20 cellular contexts compared by ENCODE assay signal in the genomic region with DNA sequence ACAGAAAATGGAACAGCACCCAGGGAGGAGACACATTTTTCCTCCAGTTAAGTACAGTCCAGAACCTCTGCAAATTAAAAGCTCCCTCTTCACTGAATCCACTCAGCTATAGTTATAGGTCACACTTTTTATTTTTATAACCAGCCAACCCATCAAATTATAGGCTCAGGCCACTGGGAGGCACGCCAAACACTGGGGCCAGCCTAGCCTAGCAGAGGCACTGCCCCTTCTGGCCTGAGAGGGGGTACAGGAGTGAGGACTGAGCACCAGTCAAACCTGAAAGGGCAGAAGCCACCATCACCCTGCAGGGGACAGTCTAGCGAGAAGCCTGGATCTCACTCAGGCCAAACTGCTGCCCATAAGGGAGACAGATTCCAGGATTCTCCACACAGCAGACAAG. TPM values are rescaled to one million over a fixed set of nuclear protein-coding genes. Genes with fewer than 3 reads are reported as not detected.
DNase-seq lines count a peak whose midpoint lies in the region; ATAC-seq, FAIRE-seq and TF ChIP-seq lines count a peak whose summit lies in the region.
"Had no signal": no experiment of that assay in that cellular context is flagged by ENCODE, and none has a peak within 500 bp of the region (broad histone marks: within the 10 kb centered on the region; RNA-seq: fewer than 3 reads in every experiment).

No MANE protein-coding gene starts in this region.

- H3K36me3 Mint-ChIP-seq in naive thymus-derived CD4-positive, alpha-beta T cell, result peaks cover 0 to 7% (median 0%) of the 10 kb centered on the region in 5 donors
- H3K36me3 Mint-ChIP-seq: mesothelial cell of epicardium had no signal

- H2BK120ac ChIP-seq in mesenchymal stem cell (ENCODE audit: low read depth, low read length), result no peak overlapping the region

- H3K27me3 ChIP-seq in SK-N-SH (ENCODE audit: insufficient read depth) (no peaks in the 10 kb centered on the region), KMS-11 (ENCODE audit: insufficient read depth, low read depth) (no peaks in the 10 kb centered on the region), GM12878 (replicated peaks in 1 of 2; ENCODE audit: control insufficient read depth in 2 of 2, insufficient read depth in 2 of 2, low read length in 1 of 2) (no peaks in the 10 kb centered on the region), Karpas-422 (ENCODE audit: low read length) (no peaks in the 10 kb centered on the region), mesenchymal stem cell (ENCODE audit: control insufficient read depth in 1 of 2, insufficient read depth in 1 of 2, low read length in 2 of 2) (no peaks in the 10 kb centered on the region)
- H3K27me3 ChIP-seq in naive thymus-derived CD4-positive, alpha-beta T cell (ENCODE audit: control insufficient read depth in 2 of 2, insufficient read depth in 2 of 2, low read length in 2 of 2), result no peaks in the 10 kb centered on the region
- H3K27me3 ChIP-seq: breast epithelium had no signal

- H3K27me3 Mint-ChIP-seq in naive thymus-derived CD4-positive, alpha-beta T cell, result no peaks in the 10 kb centered on the region
- H3K27me3 Mint-ChIP-seq: activated CD4-positive, alpha-beta memory T cell treated with anti-CD3 and anti-CD28 coated beads, Interleukin-2, amount 10 ng/mL, durations not matched to agents 7 days and 5 days; B cell had no signal

- no peak overlapping the region for H3K18ac ChIP-seq in mesenchymal stem cell (ENCODE audit: low read depth in 1 of 2, low read length in 2 of 2)

- in situ Hi-C loops in GM12878 (cut with MboI), result no loop called here

- peaks cover 2 to 12% of the 10 kb centered on the region in 2 experiments; a peak in 2 of 4 replicates for H3K4me1 ChIP-seq in SK-N-SH (ENCODE audit: control insufficient read depth in 1 of 2, insufficient read depth in 2 of 2, low read depth in 1 of 2, low read length in 1 of 2)
- peaks cover 100% of the 10 kb centered on the region for H3K4me1 ChIP-seq in KMS-11 (ENCODE audit: low read depth, poor library complexity, severe bottlenecking)
- H3K4me1 ChIP-seq in GM12878 (ENCODE audit: control insufficient read depth, insufficient read depth, low read length), result peaks cover 55% of the 10 kb centered on the region
- H3K4me1 ChIP-seq in naive thymus-derived CD4-positive, alpha-beta T cell (ENCODE audit: control insufficient read depth in 2 of 2, insufficient read depth in 2 of 2, low read length in 2 of 2), result peaks cover 0 to 3% of the 10 kb centered on the region in 2 donors
- no peaks in the 10 kb centered on the region for H3K4me1 ChIP-seq in Karpas-422 (ENCODE audit: low read length)
- H3K4me1 ChIP-seq in mesenchymal stem cell (ENCODE audit: control insufficient read depth, insufficient read depth, low read depth, low read length), result peaks cover 14% of the 10 kb centered on the region
- H3K4me1 ChIP-seq: breast epithelium, HAP-1 had no signal

- CTCF ChIA-PET in SK-N-SH (lab: Yijun Ruan, JAX), result interaction anchor here (1.7 to 1.8 kb wide), 2 partner anchors 15 to 20 kb away, joined by 6 read pairs; no protein-coding TSS in a partner anchor
- CTCF ChIA-PET in GM12878 (lab: Yijun Ruan, JAX), result interaction anchor here (1.6 to 7.7 kb wide), 4 partner anchors 15 to 40 kb away, joined by 3 to 66 read pairs (median 42); no protein-coding TSS in a partner anchor
- CTCF ChIA-PET in naive thymus-derived CD4-positive, alpha-beta T cell (lab: Charles Lee), result interaction anchor here (1.3 kb wide), 1 partner anchor 8 kb away, joined by 3 read pairs; no protein-coding TSS in a partner anchor

- WGBS in SK-N-SH (ENCODE audit: low lambda C conversion rate), result 100% methylated on average over 1 of the region's 2 CpGs
- 93% methylated on average over 2 of the region's 2 CpGs for WGBS in GM12878 (ENCODE audit: insufficient coverage, insufficient replicate concordance, low lambda C conversion rate, missing lambda C conversion rate)
- 88% methylated on average over 2 of the region's 2 CpGs for whole genome bisulfite sequencing in mesenchymal stem cell

- TF ChIP-seq RAD21 in SK-N-SH (IDR thresholded peaks at IDR 0.05; ENCODE audit: low read length) (no peak), GM12878 (IDR thresholded peaks at IDR 0.05; ENCODE audit: insufficient read depth, low read depth, low read length) (no peak)

- no peak overlapping the region for H3K4me2 ChIP-seq in SK-N-SH
- peak overlapping the region; percentile 79; the same call in 1 of the 2 replicates for H3K4me2 ChIP-seq in KMS-11
- H3K4me2 ChIP-seq in GM12878 (ENCODE audit: control insufficient read depth, insufficient read depth), result no peak overlapping the region; the same call in 1 of the 2 replicates
- H3K4me2 ChIP-seq in Karpas-422 (ENCODE audit: low read depth, low read length, poor library complexity, severe bottlenecking), result no peak overlapping the region
- no peak overlapping the region for H3K4me2 ChIP-seq in mesenchymal stem cell (ENCODE audit: low read length, poor library complexity, severe bottlenecking)

- H3K9me3 ChIP-seq in SK-N-SH (no peaks in the 10 kb centered on the region), GM12878 (replicated peaks; ENCODE audit: control insufficient read depth, insufficient read depth, low read length) (no peaks in the 10 kb centered on the region), Karpas-422 (ENCODE audit: low read length) (no peaks in the 10 kb centered on the region), mesenchymal stem cell (ENCODE audit: control insufficient read depth, low read length) (no peaks in the 10 kb centered on the region)
- H3K9me3 ChIP-seq in naive thymus-derived CD4-positive, alpha-beta T cell (ENCODE audit: control insufficient read depth in 2 of 3, low read length in 3 of 3), result no peaks in the 10 kb centered on the region
- H3K9me3 ChIP-seq: breast epithelium, HAP-1 had no signal

- no peak for FAIRE-seq in GM12878 (lab: Jason Lieb, UNC)

- no peaks in the 10 kb centered on the region for H3K9me2 ChIP-seq in SK-N-SH
- H3K9me2 ChIP-seq in Karpas-422 (replicated peaks; ENCODE audit: insufficient read depth, low read length), result no peaks in the 10 kb centered on the region

- H4K8ac ChIP-seq in mesenchymal stem cell (ENCODE audit: low read length), result no peak overlapping the region

- no peak overlapping the region for H2BK15ac ChIP-seq in mesenchymal stem cell (ENCODE audit: low read depth, poor library complexity, severe bottlenecking)

- H3K14ac ChIP-seq in mesenchymal stem cell (ENCODE audit: low read length in 2 of 2), result no peak overlapping the region

- no peak for DNase-seq in SK-N-SH
- no peak for DNase-seq in GM12878 (ENCODE audit: low read depth, low spot score)
- DNase-seq in naive thymus-derived CD4-positive, alpha-beta T cell, result no peak
- DNase-seq in Karpas-422, result no peak
- no peak for DNase-seq in mesenchymal stem cell
- DNase-seq: activated CD4-positive, alpha-beta memory T cell treated with anti-CD3 and anti-CD28 coated beads, Interleukin-2, amount 10 ng/mL, durations not matched to agents 7 days and 5 days; activated gamma-delta T cell; activated T-cell treated with anti-CD3 and anti-CD28 coated beads for 4 hours; COR-L47; NCI-H524 treated with DMSO at 0.1 percent for 48 hours; T1000 had no signal

- H2AFZ ChIP-seq in SK-N-SH (ENCODE audit: low read depth), result no peak overlapping the region
- no peak overlapping the region for H2AFZ ChIP-seq in KMS-11 (ENCODE audit: low read depth)
- H2AFZ ChIP-seq in GM12878 (ENCODE audit: control insufficient read depth, low read depth, low read length), result no peak overlapping the region
- H2AFZ ChIP-seq in Karpas-422 (ENCODE audit: low read length), result no peak overlapping the region
- H2AFZ ChIP-seq in mesenchymal stem cell (ENCODE audit: low read depth, low read length), result no peak overlapping the region

- no peak overlapping the region for H2BK5ac ChIP-seq in mesenchymal stem cell (ENCODE audit: low read depth, low read length, poor library complexity, severe bottlenecking)

- POLR2A ChIA-PET in SK-N-SH (lab: Yijun Ruan, JAX), result no interaction called here
- POLR2A ChIA-PET in GM12878 (lab: Charles Lee), result interaction anchor here (1.7 to 7.9 kb wide), 4 partner anchors 11 to 23 kb away, joined by 4 to 86 read pairs (median 34); no protein-coding TSS in a partner anchor
- POLR2A ChIA-PET in naive thymus-derived CD4-positive, alpha-beta T cell (lab: Charles Lee), result interaction anchor here (3.6 kb wide), 1 partner anchor 17 kb away, joined by 40 read pairs; a partner anchor contains a TSS

- H3K9ac ChIP-seq in SK-N-SH, result no peak overlapping the region
- no peak overlapping the region for H3K9ac ChIP-seq in KMS-11
- no peak overlapping the region for H3K9ac ChIP-seq in GM12878 (ENCODE audit: control insufficient read depth, insufficient read depth, low read length)
- H3K9ac ChIP-seq in Karpas-422 (ENCODE audit: low read length), result no peak overlapping the region
- H3K9ac ChIP-seq in mesenchymal stem cell (ENCODE audit: low read length), result no peak overlapping the region

- H3K79me2 ChIP-seq in SK-N-SH (ENCODE audit: insufficient read depth) (peaks cover 98% of the 10 kb centered on the region), KMS-11 (ENCODE audit: insufficient read depth, low read depth) (peaks cover 9% of the 10 kb centered on the region; the same call in 1 of the 2 replicates), GM12878 (ENCODE audit: control insufficient read depth, insufficient read depth, low read length) (peaks cover 83% of the 10 kb centered on the region), Karpas-422 (ENCODE audit: low read length) (no peaks in the 10 kb centered on the region)

- H3K4me1 Mint-ChIP-seq in naive thymus-derived CD4-positive, alpha-beta T cell, result peaks cover 42 to 80% (median 66%) of the 10 kb centered on the region in 7 donors

- TF ChIP-seq EP300 in SK-N-SH (IDR thresholded peaks at IDR 0.05; ENCODE audit: borderline replicate concordance in 1 of 2, low read depth in 1 of 2, low read length in 1 of 2) (no peak), GM12878 (IDR thresholded peaks at IDR 0.05; ENCODE audit: borderline replicate concordance in 1 of 2, control insufficient read depth in 1 of 2, low read depth in 2 of 2, low read length in 2 of 2) (no peak)

- no peak overlapping the region for H3K4ac ChIP-seq in mesenchymal stem cell (ENCODE audit: low read depth in 1 of 2, low read length in 2 of 2)

- no peak for TF ChIP-seq POLR2A in GM12878 (IDR thresholded peaks at IDR 0.05; ENCODE audit: low read depth, low read length)

- no TSS peak for BruUV-seq in GM12878 (replicated peaks; lab: Mats Ljungman, UMichigan)

- no peaks in the 10 kb centered on the region for H3F3A ChIP-seq in SK-N-SH (replicated peaks; ENCODE audit: insufficient read depth)

- no peak overlapping the region for H4K91ac ChIP-seq in mesenchymal stem cell (ENCODE audit: low read length)

- H3K23ac ChIP-seq in mesenchymal stem cell (ENCODE audit: low read length in 2 of 2), result no peak overlapping the region

- peaks cover 23% of the 10 kb centered on the region for H3K79me1 ChIP-seq in mesenchymal stem cell (replicated peaks; ENCODE audit: low read length, poor library complexity, severe bottlenecking)

- intact Hi-C loops in GM12878 (cut with micrococcal nuclease; ENCODE audit: unreplicated experiment), result no loop called here
- intact Hi-C loops in naive thymus-derived CD4-positive, alpha-beta T cell (cut with micrococcal nuclease), result loop anchor here in 1 of 2 donors (1.0 kb wide), 1 partner anchor 15 kb away; no protein-coding TSS in a partner anchor

- peak; percentile 25; the same call in 1 of the 3 replicates for ATAC-seq in SK-N-SH treated with all-trans-retinoic acid at 6 μM for 48 hours
- ATAC-seq in GM12878, result peak; percentile 20; the same call in 1 of the 3 replicates
- ATAC-seq in naive thymus-derived CD4-positive, alpha-beta T cell, result no peak
- no peak for ATAC-seq in GM21423 (IDR thresholded peaks at IDR 0.05; ENCODE audit: unreplicated experiment)
- ATAC-seq: activated CD4-positive, CD25-positive, alpha-beta regulatory T cell treated with anti-CD3 and anti-CD28 coated beads, Interleukin-2, amount 50 U/mL, for 24 hours; left lobe of liver had no signal

- H3K4me3 Mint-ChIP-seq in naive thymus-derived CD4-positive, alpha-beta T cell, result no peak overlapping the region
- H3K4me3 Mint-ChIP-seq: activated CD4-positive, alpha-beta memory T cell treated with anti-CD3 and anti-CD28 coated beads, Interleukin-2, amount 10 ng/mL, durations not matched to agents 7 days and 5 days; B cell; mesothelial cell of epicardium had no signal

- no peak for TF ChIP-seq CTCF in SK-N-SH (IDR thresholded peaks at IDR 0.05)
- no peak for TF ChIP-seq CTCF in KMS-11 (conservative IDR thresholded peaks at IDR 0.05; ENCODE audit: low read depth, low read length)
- TF ChIP-seq CTCF in GM12878 (IDR thresholded peaks at IDR 0.05 in 2 of 3, conservative IDR thresholded peaks at IDR 0.05 in 1 of 3; ENCODE audit: control insufficient read depth in 2 of 3, extremely low read depth in 1 of 3, insufficient read depth in 1 of 3, low read depth in 3 of 3, low read length in 3 of 3), result no peak

- RAD21 ChIA-PET in GM12878 (lab: Charles Lee; ENCODE audit: unreplicated experiment), result interaction anchor here (2.4 to 4.9 kb wide), 3 partner anchors 10 to 17 kb away, joined by 15 to 73 read pairs (median 36); a partner anchor contains a TSS

- H2AK5ac ChIP-seq in mesenchymal stem cell (ENCODE audit: low read length, severe bottlenecking), result no peak overlapping the region

- peak overlapping the region in 1 of 2 experiments; percentile 42 for H2BK12ac ChIP-seq in mesenchymal stem cell (ENCODE audit: low read length in 2 of 2)

- SMC1A ChIA-PET in GM12878 (lab: Charles Lee; ENCODE audit: uncharacterized antibody, unreplicated experiment), result interaction anchor here (1.0 to 8.5 kb wide), 7 partner anchors 10 to 51 kb away, joined by 3 to 131 read pairs (median 28); no protein-coding TSS in a partner anchor

- no peaks in the 10 kb centered on the region for H3K36me3 ChIP-seq in SK-N-SH (replicated peaks in 1 of 2; ENCODE audit: control insufficient read depth in 1 of 2, insufficient read depth in 2 of 2, low read length in 1 of 2)
- no peaks in the 10 kb centered on the region for H3K36me3 ChIP-seq in KMS-11 (ENCODE audit: insufficient read depth)
- no peaks in the 10 kb centered on the region; a peak in 1 of 4 replicates for H3K36me3 ChIP-seq in GM12878 (ENCODE audit: control insufficient read depth in 2 of 2, insufficient read depth in 2 of 2, low read length in 1 of 2)
- no peaks in the 10 kb centered on the region for H3K36me3 ChIP-seq in naive thymus-derived CD4-positive, alpha-beta T cell (ENCODE audit: control insufficient read depth in 2 of 3, insufficient read depth in 3 of 3, low read length in 3 of 3)
- H3K36me3 ChIP-seq in Karpas-422 (ENCODE audit: insufficient read depth, low read length), result no peaks in the 10 kb centered on the region
- no peaks in the 10 kb centered on the region for H3K36me3 ChIP-seq in mesenchymal stem cell (ENCODE audit: control insufficient read depth in 1 of 2, insufficient read depth in 2 of 2, low read depth in 1 of 2, low read length in 2 of 2)
- H3K36me3 ChIP-seq: breast epithelium, HAP-1 had no signal

- H3K9me3 Mint-ChIP-seq in naive thymus-derived CD4-positive, alpha-beta T cell, result no peaks in the 10 kb centered on the region
- H3K9me3 Mint-ChIP-seq: activated CD4-positive, alpha-beta memory T cell treated with anti-CD3 and anti-CD28 coated beads, Interleukin-2, amount 10 ng/mL, durations not matched to agents 7 days and 5 days; mesothelial cell of epicardium had no signal

- H3K4me3 ChIP-seq in SK-N-SH (ENCODE audit: low read depth in 2 of 2, low read length in 1 of 2) (no peak overlapping the region), KMS-11 (IDR thresholded peaks at IDR 0.05; ENCODE audit: insufficient read depth, low read depth, low read length) (no peak overlapping the region), GM12878 (no peak overlapping the region), Karpas-422 (ENCODE audit: low read length) (no peak overlapping the region), mesenchymal stem cell (ENCODE audit: insufficient read depth in 1 of 2, low read depth in 1 of 2, low read length in 2 of 2) (no peak overlapping the region)
- H3K4me3 ChIP-seq in naive thymus-derived CD4-positive, alpha-beta T cell (ENCODE audit: low read length), result no peak overlapping the region
- H3K4me3 ChIP-seq: breast epithelium, HAP-1 had no signal

- H3K27ac Mint-ChIP-seq in naive thymus-derived CD4-positive, alpha-beta T cell, result peak overlapping the region in 5 of 9 donors; percentile 14 to 62 (median 28)
- H3K27ac Mint-ChIP-seq: activated CD4-positive, alpha-beta memory T cell treated with anti-CD3 and anti-CD28 coated beads, Interleukin-2, amount 10 ng/mL, durations not matched to agents 7 days and 5 days; B cell; mesothelial cell of epicardium had no signal

- H3K27ac ChIP-seq in SK-N-SH (ENCODE audit: low read depth in 2 of 2, low read length in 1 of 2) (no peak overlapping the region), KMS-11 (peak overlapping the region; percentile 71; the same call in 1 of the 2 replicates), GM12878 (ENCODE audit: control insufficient read depth, insufficient read depth) (no peak overlapping the region), Karpas-422 (ENCODE audit: low read length) (no peak overlapping the region), mesenchymal stem cell (ENCODE audit: low read length, poor library complexity, severe bottlenecking) (no peak overlapping the region)
- no peak overlapping the region for H3K27ac ChIP-seq in naive thymus-derived CD4-positive, alpha-beta T cell (ENCODE audit: low read depth, low read length)
- H3K27ac ChIP-seq: breast epithelium had no signal

- H4K20me1 ChIP-seq in SK-N-SH (ENCODE audit: insufficient read depth) (peaks cover 71% of the 10 kb centered on the region), KMS-11 (ENCODE audit: insufficient read depth) (no peaks in the 10 kb centered on the region), GM12878 (ENCODE audit: control insufficient read depth, insufficient read depth) (no peaks in the 10 kb centered on the region), Karpas-422 (ENCODE audit: insufficient read depth, low read depth, low read length) (no peaks in the 10 kb centered on the region; the same call in 1 of the 2 replicates)

RNA-seq across cellular contexts. Expression of a gene that starts 19.3 kb away (rescaled TPM):
- polyA plus RNA-seq in SK-N-SH (2012; rRNA removed), result 10.2 and 13.1 TPM in 2 replicates
- 6.6 and 8.8 TPM in 2 replicates for polyA plus RNA-seq in SK-N-SH (2012; cell fraction: cytosol; rRNA removed)
- polyA plus RNA-seq in SK-N-SH (2012; cell fraction: nucleus; rRNA removed), result 19.5 and 24.9 TPM in 2 replicates
- 182 and 205 TPM in 2 replicates for total RNA-seq in GM12878 (2013; cell fraction: nucleolus; rRNA removed)
- 44.1 and 46.8 TPM in 2 replicates for total RNA-seq in GM12878 (2014; rRNA removed)
- total RNA-seq in GM12878 (2014; rRNA removed; fragmentation: Illumina TruSeq; extraction: Trizol), result 29.1 and 29.2 TPM in 2 replicates
- 60.5 and 64.9 TPM in 2 replicates for total RNA-seq in GM12878 (2021)
- 19.3 TPM for polyA plus RNA-seq in GM12878 (2011; ENCODE audit: low read depth)
- polyA plus RNA-seq in GM12878 (2011; rRNA removed), result 40.6 and 47.6 TPM in 2 replicates
- 40.6 and 44.7 TPM in 2 replicates for polyA plus RNA-seq in GM12878 (2011; cell fraction: cytosol; rRNA removed)
- polyA plus RNA-seq in GM12878 (2011; cell fraction: nucleus; rRNA removed), result 131 and 157 TPM in 2 replicates
- 33.5 and 36.8 TPM in 2 replicates for polyA plus RNA-seq in GM12878 (2012)
- 35.3 and 40.6 TPM in 2 replicates for polyA plus RNA-seq in GM12878 (2014; fragmentation: Illumina TruSeq; extraction: Trizol)
- 1 to 10 TPM; 3.0 to 5.3 TPM for polyA plus RNA-seq in GM12878 (2014; fragmentation: Nextera tagmentation; extraction: Ambion mirVana)
- 32.6 and 35.0 TPM in 2 replicates for polyA plus RNA-seq in GM12878 (2014; rRNA removed)
- 10 to 100 TPM; 15.1 to 15.7 TPM for polyA plus RNA-seq in GM12878 (2016; fragmentation: Nextera tagmentation; extraction: Ambion mirVana)
- 105 and 132 TPM in 2 replicates for polyA minus RNA-seq in GM12878 (2011; rRNA and poly(A)+ RNA removed)
- polyA minus RNA-seq in GM12878 (2011; cell fraction: cytosol; rRNA and poly(A)+ RNA removed), result 41.7 and 48.0 TPM in 2 replicates
- polyA minus RNA-seq in GM12878 (2011; cell fraction: nucleus; rRNA and poly(A)+ RNA removed), result 46.2 and 54.0 TPM in 2 replicates
- total RNA-seq in naive thymus-derived CD4-positive, alpha-beta T cell, result 10 to 100 TPM; 33.3 to 40.4 (median 39.7) TPM
- 10 to 100 TPM; 10.4 to 12.0 TPM for polyA plus RNA-seq in naive thymus-derived CD4-positive, alpha-beta T cell
- 6.7 and 11.4 TPM in 2 replicates for total RNA-seq in Karpas-422 (2014; rRNA removed; shearing (Covaris generic); ENCODE audit: low replicate concordance)
- 17.7 TPM for polyA plus RNA-seq in mesenchymal stem cell (2013, experiment 1 of 2)
- 19.1 TPM for polyA plus RNA-seq in mesenchymal stem cell (2013, experiment 2 of 2)

RNA-seq across cellular contexts. Expression of a gene that starts 53.4 kb away (rescaled TPM):
- polyA plus RNA-seq in SK-N-SH (2012; rRNA removed) (290 and 360 TPM in 2 replicates), GM12878 (2011; rRNA removed) (505 and 603 TPM in 2 replicates), GM12878 (2014; fragmentation: Illumina TruSeq; extraction: Trizol) (308 and 371 TPM in 2 replicates), GM12878 (2014; fragmentation: Nextera tagmentation; extraction: Ambion mirVana) (1,000 to 10,000 TPM in 1 of 2 experiments, 100 to 1,000 TPM in 1; 853 to 1,192 TPM), GM12878 (2014; rRNA removed) (220 and 242 TPM in 2 replicates), GM12878 (2016; fragmentation: Nextera tagmentation; extraction: Ambion mirVana) (100 to 1,000 TPM; 451 to 455 TPM)
- 355 TPM in 2 replicates for polyA plus RNA-seq in SK-N-SH (2012; cell fraction: cytosol; rRNA removed)
- polyA plus RNA-seq in SK-N-SH (2012; cell fraction: nucleus; rRNA removed), result 242 and 304 TPM in 2 replicates
- total RNA-seq in GM12878 (2013; cell fraction: nucleolus; rRNA removed), result 355 and 369 TPM in 2 replicates
- total RNA-seq in GM12878 (2014; rRNA removed) (231 and 268 TPM in 2 replicates), GM12878 (2014; rRNA removed; fragmentation: Illumina TruSeq; extraction: Trizol) (221 and 224 TPM in 2 replicates), GM12878 (2021) (302 and 306 TPM in 2 replicates)
- 226 TPM for polyA plus RNA-seq in GM12878 (2011; ENCODE audit: low read depth)
- polyA plus RNA-seq in GM12878 (2011; cell fraction: cytosol; rRNA removed), result 335 and 461 TPM in 2 replicates
- polyA plus RNA-seq in GM12878 (2011; cell fraction: nucleus; rRNA removed), result 251 and 330 TPM in 2 replicates
- 221 and 351 TPM in 2 replicates for polyA plus RNA-seq in GM12878 (2012)
- 237 and 279 TPM in 2 replicates for polyA minus RNA-seq in GM12878 (2011; rRNA and poly(A)+ RNA removed)
- polyA minus RNA-seq in GM12878 (2011; cell fraction: cytosol; rRNA and poly(A)+ RNA removed), result 82.2 and 95.7 TPM in 2 replicates
- polyA minus RNA-seq in GM12878 (2011; cell fraction: nucleus; rRNA and poly(A)+ RNA removed), result 65.3 and 85.8 TPM in 2 replicates
- total RNA-seq in naive thymus-derived CD4-positive, alpha-beta T cell, result 100 to 1,000 TPM; 307 to 432 (median 381) TPM
- polyA plus RNA-seq in naive thymus-derived CD4-positive, alpha-beta T cell, result 100 to 1,000 TPM; 835 to 916 TPM
- total RNA-seq in Karpas-422 (2014; rRNA removed; shearing (Covaris generic); ENCODE audit: low replicate concordance), result 180 and 386 TPM in 2 replicates
- polyA plus RNA-seq in mesenchymal stem cell (2013, experiment 1 of 2), result 439 TPM
- 459 TPM for polyA plus RNA-seq in mesenchymal stem cell (2013, experiment 2 of 2)

Comparison
In these comparisons a context has a peak if more than half of its experiments do, and no peak if none do; other contexts are left out.
1. ATAC-seq: peak in SK-N-SH treated with all-trans-retinoic acid at 6 μM for 48 hours (single experiment) and GM12878 (single experiment); none in naive thymus-derived CD4-positive, alpha-beta T cell (single experiment) and GM21423 (single experiment).